Comparison of ENCODE assay signal across 8 cellular contexts in genomic region chr16:49857423-49858181, GRCh38. TPM values are rescaled to one million over a fixed set of nuclear protein-coding genes. Genes with fewer than 3 reads are reported as not detected.
DNase-seq lines count a peak whose midpoint lies in the region; ATAC-seq, FAIRE-seq and TF ChIP-seq lines count a peak whose summit lies in the region.

No MANE protein-coding gene starts in this region.

- H3K27me3 ChIP-seq in CD8-positive, alpha-beta memory T cell (ENCODE audit: insufficient read depth, low read length, poor library complexity, severe bottlenecking), result peaks cover 17% of the 10 kb centered on the region
- peaks cover 10 to 20% of the 10 kb centered on the region in 2 experiments for H3K27me3 ChIP-seq in GM12878 (replicated peaks in 1 of 2; ENCODE audit: control insufficient read depth in 2 of 2, insufficient read depth in 2 of 2, low read length in 1 of 2)
- peaks cover 46% of the 10 kb centered on the region for H3K27me3 ChIP-seq in iPS-20b (ENCODE audit: insufficient read depth, low read length)
- peaks cover 0 to 13% of the 10 kb centered on the region in 2 donors for H3K27me3 ChIP-seq in small intestine (ENCODE audit: control insufficient read depth in 2 of 2, insufficient read depth in 2 of 2, low read length in 2 of 2)

- H3K27ac Mint-ChIP-seq in CD8-positive, alpha-beta memory T cell, result peak overlapping the region in 2 of 8 donors; percentile 39

- peak; percentile 30; the same call in 1 of the 2 replicates for TF ChIP-seq RAD21 in GM12878 (IDR thresholded peaks at IDR 0.05; ENCODE audit: insufficient read depth, low read depth, low read length)

- H3K4me2 ChIP-seq in GM12878 (ENCODE audit: control insufficient read depth, insufficient read depth), result peak overlapping the region; percentile 40

- no peak for TF ChIP-seq EP300 in GM12878 (IDR thresholded peaks at IDR 0.05; ENCODE audit: borderline replicate concordance in 1 of 2, control insufficient read depth in 1 of 2, low read depth in 2 of 2, low read length in 2 of 2)

- SMC1A ChIA-PET in GM12878 (lab: Charles Lee; ENCODE audit: uncharacterized antibody, unreplicated experiment), result interaction anchor here (0.5 kb wide), 1 partner anchor 497 kb away, joined by 4 read pairs; no protein-coding TSS in a partner anchor

- H3K27ac ChIP-seq in CD8-positive, alpha-beta memory T cell (ENCODE audit: low read depth, low read length), result no peak overlapping the region
- no peak overlapping the region for H3K27ac ChIP-seq in GM12878 (ENCODE audit: control insufficient read depth, insufficient read depth)
- H3K27ac ChIP-seq in iPS-20b (ENCODE audit: low read length), result no peak overlapping the region
- peak overlapping the region in 1 of 2 donors; percentile 85 for H3K27ac ChIP-seq in small intestine (ENCODE audit: low read depth in 1 of 2, low read length in 1 of 2)

- intact Hi-C loops in GM12878 (cut with micrococcal nuclease; ENCODE audit: unreplicated experiment), result no loop called here

- no TSS peak for BruUV-seq in GM12878 (replicated peaks; lab: Mats Ljungman, UMichigan)

- H3K9me3 Mint-ChIP-seq in CD8-positive, alpha-beta memory T cell, result no peaks in the 10 kb centered on the region

- no peaks in the 10 kb centered on the region for H3K9me3 ChIP-seq in CD8-positive, alpha-beta memory T cell (ENCODE audit: low read length)
- H3K9me3 ChIP-seq in GM12878 (replicated peaks; ENCODE audit: control insufficient read depth, insufficient read depth, low read length) (no peaks in the 10 kb centered on the region), iPS-20b (ENCODE audit: insufficient read depth, low read depth, low read length) (no peaks in the 10 kb centered on the region), small intestine (ENCODE audit: control insufficient read depth, low read depth) (no peaks in the 10 kb centered on the region)

- RAD21 ChIA-PET in GM12878 (lab: Charles Lee; ENCODE audit: unreplicated experiment), result no interaction called here

- peaks cover 5 to 32% (median 13%) of the 10 kb centered on the region in 3 donors for H3K4me1 Mint-ChIP-seq in CD8-positive, alpha-beta memory T cell

- CTCF ChIA-PET in CD8-positive, alpha-beta memory T cell (lab: Charles Lee), result interaction anchor here (1.0 to 1.3 kb wide), 4 partner anchors 12 to 33 kb away, joined by 3 to 4 read pairs (median 3); no protein-coding TSS in a partner anchor
- CTCF ChIA-PET in GM12878 (lab: Yijun Ruan, JAX), result interaction anchor here (0.7 to 1.3 kb wide), 10 partner anchors 9 to 787 kb away, joined by 3 to 6 read pairs (median 3); no protein-coding TSS in a partner anchor

- no peaks in the 10 kb centered on the region for H3K36me3 Mint-ChIP-seq in CD8-positive, alpha-beta memory T cell

- no peak overlapping the region for H2AFZ ChIP-seq in GM12878 (ENCODE audit: control insufficient read depth, low read depth, low read length)

- no peaks in the 10 kb centered on the region for H4K20me1 ChIP-seq in GM12878 (ENCODE audit: control insufficient read depth, insufficient read depth)

- peaks cover 32 to 47% of the 10 kb centered on the region in 2 donors for H3K27me3 Mint-ChIP-seq in CD8-positive, alpha-beta memory T cell

- H3K4me1 ChIP-seq in CD8-positive, alpha-beta memory T cell (ENCODE audit: insufficient read depth, low read length), result no peaks in the 10 kb centered on the region
- H3K4me1 ChIP-seq in GM12878 (ENCODE audit: control insufficient read depth, insufficient read depth, low read length), result peaks cover 6% of the 10 kb centered on the region; the same call in 1 of the 2 replicates
- H3K4me1 ChIP-seq in iPS-20b (ENCODE audit: insufficient read depth, low read length), result peaks cover 21% of the 10 kb centered on the region
- H3K4me1 ChIP-seq in small intestine (ENCODE audit: control insufficient read depth in 2 of 2, insufficient read depth in 1 of 2, low read depth in 1 of 2, low read length in 1 of 2), result peaks cover 0 to 10% of the 10 kb centered on the region in 2 donors

- peak; percentile 53 for ATAC-seq in GM12878
- no peak for ATAC-seq in GM19395 (IDR thresholded peaks at IDR 0.05; ENCODE audit: unreplicated experiment)

- in situ Hi-C loops in GM12878 (cut with MboI), result no loop called here

- H3K4me3 ChIP-seq in CD8-positive, alpha-beta memory T cell (ENCODE audit: low read length), result no peak overlapping the region
- H3K4me3 ChIP-seq in GM12878, result no peak overlapping the region
- H3K4me3 ChIP-seq in iPS-20b (ENCODE audit: low read length), result peak overlapping the region; percentile 72
- H3K4me3 ChIP-seq in small intestine (ENCODE audit: low read depth in 1 of 2, low read length in 2 of 2), result peak overlapping the region; percentile 63 to 71

- 2% methylated on average over 50 of the region's 52 CpGs for WGBS in GM12878 (ENCODE audit: insufficient coverage, insufficient replicate concordance, low lambda C conversion rate, missing lambda C conversion rate)
- WGBS in small intestine, 3 donors, result 0 to 1% (median 1%) methylated on average over 49 to 52 of the region's 52 CpGs

- H3K36me3 ChIP-seq in CD8-positive, alpha-beta memory T cell (ENCODE audit: insufficient read depth, low read length), result no peaks in the 10 kb centered on the region
- no peaks in the 10 kb centered on the region for H3K36me3 ChIP-seq in GM12878 (ENCODE audit: control insufficient read depth in 2 of 2, insufficient read depth in 2 of 2, low read length in 1 of 2)
- H3K36me3 ChIP-seq in iPS-20b (ENCODE audit: insufficient read depth, low read depth, low read length), result no peaks in the 10 kb centered on the region
- no peaks in the 10 kb centered on the region for H3K36me3 ChIP-seq in small intestine (ENCODE audit: control insufficient read depth in 2 of 2, insufficient read depth in 2 of 2, low read length in 2 of 2)

- H3K79me2 ChIP-seq in GM12878 (ENCODE audit: control insufficient read depth, insufficient read depth, low read length), result no peaks in the 10 kb centered on the region

- DNase-seq in CD8-positive, alpha-beta memory T cell, result peak in 2 of 5 donors; percentile 24 to 32
- DNase-seq in HuH-7 (ENCODE audit: low spot score), result peak; percentile 95
- peak; percentile 79 for DNase-seq in SK-N-DZ (ENCODE audit: low spot score)
- DNase-seq in GM12878 (ENCODE audit: low read depth, low spot score), result no peak
- DNase-seq in small intestine, result peak; percentile 59
- no peak for DNase-seq in SW 1271 (lab: John Stamatoyannopoulos, UW)

- TF ChIP-seq CTCF in GM12878 (IDR thresholded peaks at IDR 0.05 in 2 of 3, conservative IDR thresholded peaks at IDR 0.05 in 1 of 3; ENCODE audit: control insufficient read depth in 2 of 3, extremely low read depth in 1 of 3, insufficient read depth in 1 of 3, low read depth in 3 of 3, low read length in 3 of 3), result peak; percentile 56 to 76 (median 75)

- FAIRE-seq in GM12878 (lab: Jason Lieb, UNC), result no peak
- FAIRE-seq in small intestine (lab: Jason Lieb, UNC), result no peak

- POLR2A ChIA-PET in CD8-positive, alpha-beta memory T cell (lab: Charles Lee), result no interaction called here
- POLR2A ChIA-PET in GM12878 (lab: Charles Lee), result no interaction called here

- peak overlapping the region; percentile 69 to 90 (median 75) for H3K4me3 Mint-ChIP-seq in CD8-positive, alpha-beta memory T cell

- TF ChIP-seq POLR2A in GM12878 (IDR thresholded peaks at IDR 0.05; ENCODE audit: low read depth, low read length), result no peak

- H3K9ac ChIP-seq in GM12878 (ENCODE audit: control insufficient read depth, insufficient read depth, low read length), result no peak overlapping the region; the same call in 1 of the 2 replicates
- peak overlapping the region; percentile 41; the same call in 1 of the 2 replicates for H3K9ac ChIP-seq in iPS-20b (ENCODE audit: low read depth, low read length)

TF ChIP-seq in GM12878, 131 proteins besides CTCF, POLR2A, EP300 and RAD21 (continues in another document):
- peak; percentile 34; the same call in 1 of the 2 replicates for TF ChIP-seq SMC3 (IDR thresholded peaks at IDR 0.05; ENCODE audit: borderline replicate concordance, low read length)
- no peak for TF ChIP-seq ESRRA (IDR thresholded peaks at IDR 0.05; ENCODE audit: low read length)
- no peak for TF ChIP-seq CBX3 (IDR thresholded peaks at IDR 0.05; ENCODE audit: borderline replicate concordance, low read depth)
- peak; percentile 87 for TF ChIP-seq PBX3 (IDR thresholded peaks at IDR 0.05; ENCODE audit: insufficient replicate concordance, low read depth, low read length)

RNA-seq across cellular contexts. Expression of gene ZNF423, which starts 1.7 kb away (rescaled TPM):
- not detected for total RNA-seq in CD8-positive, alpha-beta memory T cell
- not detected for polyA plus RNA-seq in CD8-positive, alpha-beta memory T cell
- 4.8 and 5.4 TPM in 2 replicates for polyA plus RNA-seq in SK-N-DZ (2014; cell fraction: cytosol; rRNA removed)
- polyA plus RNA-seq in SK-N-DZ (2014; cell fraction: nucleus; rRNA removed), result 1.7 and 2.6 TPM in 2 replicates
- total RNA-seq in GM12878 (2013; cell fraction: nucleolus; rRNA removed), result not detected in 2 replicates
- total RNA-seq in GM12878 (2014; rRNA removed) (0.22 and 0.28 TPM in 2 replicates), GM12878 (2014; rRNA removed; fragmentation: Illumina TruSeq; extraction: Trizol) (0.09 and 0.14 TPM in 2 replicates), GM12878 (2021) (0.21 and 0.64 TPM in 2 replicates)
- polyA plus RNA-seq in GM12878 (2011; ENCODE audit: low read depth), result not detected
- polyA plus RNA-seq in GM12878 (2011; rRNA removed) (0.01 and 0.03 TPM in 2 replicates), GM12878 (2014; fragmentation: Illumina TruSeq; extraction: Trizol) (0.06 and 0.07 TPM in 2 replicates), GM12878 (2014; fragmentation: Nextera tagmentation; extraction: Ambion mirVana) (under 1 TPM; 0.05 to 0.35 TPM), GM12878 (2014; rRNA removed) (0.10 and 0.12 TPM in 2 replicates), GM12878 (2016; fragmentation: Nextera tagmentation; extraction: Ambion mirVana) (under 1 TPM; 0.09 to 0.18 TPM), small intestine (1 to 10 TPM in 1 of 3 donors, under 1 TPM in 1, not detected in 1; 0.54 to 2.9 TPM)
- polyA plus RNA-seq in GM12878 (2011; cell fraction: cytosol; rRNA removed), result 0.03 TPM in 2 replicates
- 0.03 and 0.04 TPM in 2 replicates for polyA plus RNA-seq in GM12878 (2011; cell fraction: nucleus; rRNA removed)
- 0.11 and 0.15 TPM in 2 replicates for polyA plus RNA-seq in GM12878 (2012)
- polyA minus RNA-seq in GM12878 (2011; rRNA and poly(A)+ RNA removed), result 0.10 TPM in 1 of 2 replicates, not detected in the other
- not detected in 2 replicates for polyA minus RNA-seq in GM12878 (2011; cell fraction: cytosol; rRNA and poly(A)+ RNA removed)
- polyA minus RNA-seq in GM12878 (2011; cell fraction: nucleus; rRNA and poly(A)+ RNA removed), result 0.19 TPM in 1 of 2 replicates, not detected in the other

Comparison
In these comparisons a context has a peak if more than half of its experiments do, and no peak if none do; other contexts are left out.
1. DNase-seq: peak in HuH-7 (single experiment), SK-N-DZ (single experiment) and small intestine (single experiment); none in GM12878 (single experiment) and SW 1271 (0 of 2).
2. H3K4me3 ChIP-seq: peak in iPS-20b (single experiment) and small intestine (2 of 2); none in CD8-positive, alpha-beta memory T cell (single experiment) and GM12878 (single experiment).